2 cellular contexts compared by ENCODE assay signal in the genomic region with DNA sequence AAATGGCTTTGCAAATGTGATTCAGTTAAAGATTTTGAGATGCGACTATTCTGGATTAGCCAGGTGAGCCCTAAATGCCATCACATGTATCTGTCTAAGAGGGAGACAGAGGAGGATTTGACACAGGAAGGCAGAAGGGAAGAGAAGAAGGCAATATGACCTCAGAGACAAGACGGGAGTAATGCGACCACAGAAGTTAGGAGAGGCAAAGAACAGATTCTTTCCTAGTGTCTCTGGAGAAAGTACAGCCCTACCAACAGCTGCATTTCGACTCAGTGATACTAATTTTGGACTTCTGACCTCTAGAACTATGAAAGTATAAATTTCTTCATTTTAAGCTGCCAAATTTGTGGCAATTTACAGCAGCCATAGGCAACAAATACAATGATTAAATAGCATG.
TF ChIP-seq lines count a peak whose summit lies in the region.

No MANE protein-coding gene starts in this region.

TF ChIP-seq in GM23338, 12 proteins besides CTCF, POLR2A, EP300 and RAD21:
- TF ChIP-seq STAT1 (IDR thresholded peaks at IDR 0.05; ENCODE audit: unreplicated experiment) (no peak), NANOG (IDR thresholded peaks at IDR 0.05; ENCODE audit: borderline replicate concordance) (no peak), JUNB (IDR thresholded peaks at IDR 0.05; ENCODE audit: unreplicated experiment) (no peak), ZNF331 (CRISPR knock-in tag; IDR thresholded peaks at IDR 0.05; ENCODE audit: low read depth) (no peak)
- TF ChIP-seq, protein P1, sequence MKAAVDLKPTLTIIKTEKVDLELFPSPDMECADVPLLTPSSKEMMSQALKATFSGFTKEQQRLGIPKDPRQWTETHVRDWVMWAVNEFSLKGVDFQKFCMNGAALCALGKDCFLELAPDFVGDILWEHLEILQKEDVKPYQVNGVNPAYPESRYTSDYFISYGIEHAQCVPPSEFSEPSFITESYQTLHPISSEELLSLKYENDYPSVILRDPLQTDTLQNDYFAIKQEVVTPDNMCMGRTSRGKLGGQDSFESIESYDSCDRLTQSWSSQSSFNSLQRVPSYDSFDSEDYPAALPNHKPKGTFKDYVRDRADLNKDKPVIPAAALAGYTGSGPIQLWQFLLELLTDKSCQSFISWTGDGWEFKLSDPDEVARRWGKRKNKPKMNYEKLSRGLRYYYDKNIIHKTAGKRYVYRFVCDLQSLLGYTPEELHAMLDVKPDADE (IDR thresholded peaks at IDR 0.05) = no peak
- TF ChIP-seq, protein P2, sequence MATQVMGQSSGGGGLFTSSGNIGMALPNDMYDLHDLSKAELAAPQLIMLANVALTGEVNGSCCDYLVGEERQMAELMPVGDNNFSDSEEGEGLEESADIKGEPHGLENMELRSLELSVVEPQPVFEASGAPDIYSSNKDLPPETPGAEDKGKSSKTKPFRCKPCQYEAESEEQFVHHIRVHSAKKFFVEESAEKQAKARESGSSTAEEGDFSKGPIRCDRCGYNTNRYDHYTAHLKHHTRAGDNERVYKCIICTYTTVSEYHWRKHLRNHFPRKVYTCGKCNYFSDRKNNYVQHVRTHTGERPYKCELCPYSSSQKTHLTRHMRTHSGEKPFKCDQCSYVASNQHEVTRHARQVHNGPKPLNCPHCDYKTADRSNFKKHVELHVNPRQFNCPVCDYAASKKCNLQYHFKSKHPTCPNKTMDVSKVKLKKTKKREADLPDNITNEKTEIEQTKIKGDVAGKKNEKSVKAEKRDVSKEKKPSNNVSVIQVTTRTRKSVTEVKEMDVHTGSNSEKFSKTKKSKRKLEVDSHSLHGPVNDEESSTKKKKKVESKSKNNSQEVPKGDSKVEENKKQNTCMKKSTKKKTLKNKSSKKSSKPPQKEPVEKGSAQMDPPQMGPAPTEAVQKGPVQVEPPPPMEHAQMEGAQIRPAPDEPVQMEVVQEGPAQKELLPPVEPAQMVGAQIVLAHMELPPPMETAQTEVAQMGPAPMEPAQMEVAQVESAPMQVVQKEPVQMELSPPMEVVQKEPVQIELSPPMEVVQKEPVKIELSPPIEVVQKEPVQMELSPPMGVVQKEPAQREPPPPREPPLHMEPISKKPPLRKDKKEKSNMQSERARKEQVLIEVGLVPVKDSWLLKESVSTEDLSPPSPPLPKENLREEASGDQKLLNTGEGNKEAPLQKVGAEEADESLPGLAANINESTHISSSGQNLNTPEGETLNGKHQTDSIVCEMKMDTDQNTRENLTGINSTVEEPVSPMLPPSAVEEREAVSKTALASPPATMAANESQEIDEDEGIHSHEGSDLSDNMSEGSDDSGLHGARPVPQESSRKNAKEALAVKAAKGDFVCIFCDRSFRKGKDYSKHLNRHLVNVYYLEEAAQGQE (IDR thresholded peaks at IDR 0.05; ENCODE audit: unreplicated experiment) = no peak

TF ChIP-seq in K562, 482 proteins besides CTCF, POLR2A, EP300 and RAD21:
- TF ChIP-seq TAL1 (IDR thresholded peaks at IDR 0.05) (no peak), ZNF77 (CRISPR knock-in tag; IDR thresholded peaks at IDR 0.05) (no peak), TRIM24 (IDR thresholded peaks at IDR 0.05) (no peak)
